8 cellular contexts compared by ENCODE assay signal in genomic region chr14:92731622-92732021, GRCh38.
"Had no signal": no experiment of that assay in that cellular context is flagged by ENCODE, and none has a peak within 500 bp of the region (broad histone marks: within the 10 kb centered on the region; RNA-seq: fewer than 3 reads in every experiment).

No MANE protein-coding gene starts in this region.

- DNase-seq: IMR-90, KBM-7, KG1 had no signal

- ATAC-seq: HepG2, K562 had no signal

- H3K27ac Mint-ChIP-seq: IgD-negative memory B cell had no signal

- H3K9me3 Mint-ChIP-seq: IgD-negative memory B cell had no signal

- H3K27ac ChIP-seq: HL-60 had no signal

- H3K4me3 ChIP-seq: K562 had no signal

- H3K9ac ChIP-seq: KMS-11 had no signal

- H3K4me3 Mint-ChIP-seq: IgD-negative memory B cell had no signal
